Comparison of ENCODE assay signal across 10 cellular contexts in genomic region chr20:23161244-23161875, GRCh38.
DNase-seq lines count a peak whose midpoint lies in the region; ATAC-seq and TF ChIP-seq lines count a peak whose summit lies in the region.
"Had no signal": no experiment of that assay in that cellular context is flagged by ENCODE, and none has a peak within 500 bp of the region (broad histone marks: within the 10 kb centered on the region; RNA-seq: fewer than 3 reads in every experiment).

No MANE protein-coding gene starts in this region.

- BruUV-seq in PC-9 (replicated peaks; lab: Mats Ljungman, UMichigan) = no TSS peak

- no peaks in the 10 kb centered on the region for H3K9me2 ChIP-seq in PC-9 (ENCODE audit: insufficient read depth)

- peak; percentile 18 for DNase-seq in EH (ENCODE audit: low read depth)
- DNase-seq in HL-60 (ENCODE audit: low read depth in 1 of 2, low spot score in 1 of 2) = peak in 1 of 2 experiments; percentile 83
- DNase-seq in colonic mucosa = peak; percentile 17
- DNase-seq in naive thymus-derived CD4-positive, alpha-beta T cell = no peak
- no peak for DNase-seq in PC-9
- no peak for DNase-seq in stimulated activated naive B cell treated with anti-CD40 and anti-IgM and Interleukin-4, amounts not matched to agents 10 μg/mL and 1 μg/mL and 100 μg/mL, for 72 hours
- no peak for DNase-seq in occipital lobe (lab: John Stamatoyannopoulos, UW)
- no peak for DNase-seq in NK-92 treated with Interleukin-12 subunit alpha and Interleukin-12 subunit beta, amount 100 ng/mL, for 24 hours (lab: John Stamatoyannopoulos, UW)
- DNase-seq: activated B cell treated with CpG ODN at 0.5 μM for 24 hours; CD4-positive, alpha-beta T cell had no signal

- CTCF ChIA-PET in naive thymus-derived CD4-positive, alpha-beta T cell (lab: Charles Lee) = no interaction called here
- CTCF ChIA-PET in PC-9 (lab: Charles Lee) = no interaction called here

- H3K36me3 ChIP-seq in colonic mucosa (no peaks in the 10 kb centered on the region), PC-9 (ENCODE audit: low read depth) (no peaks in the 10 kb centered on the region)
- no peaks in the 10 kb centered on the region for H3K36me3 ChIP-seq in naive thymus-derived CD4-positive, alpha-beta T cell (ENCODE audit: control insufficient read depth in 2 of 3, insufficient read depth in 3 of 3, low read length in 3 of 3)

- peaks cover 12% of the 10 kb centered on the region; the same call in 1 of the 2 replicates for H3F3A ChIP-seq in PC-9 (ENCODE audit: insufficient read depth, low read depth)

- peak; percentile 51 for ATAC-seq in naive thymus-derived CD4-positive, alpha-beta T cell
- no peak for ATAC-seq in stimulated activated naive B cell treated with anti-CD40 and anti-IgM and Interleukin-4, amounts not matched to agents 10 μg/mL and 1 μg/mL and 100 μg/mL, for 72 hours (replicated peaks)

- H3K9me3 Mint-ChIP-seq in naive thymus-derived CD4-positive, alpha-beta T cell = no peaks in the 10 kb centered on the region
- no peaks in the 10 kb centered on the region for H3K9me3 Mint-ChIP-seq in stimulated activated naive B cell treated with anti-CD40 and anti-IgM and Interleukin-4, amounts not matched to agents 10 μg/mL and 1 μg/mL and 100 μg/mL, for 72 hours
- H3K9me3 Mint-ChIP-seq: activated B cell treated with CpG ODN at 0.5 μM for 24 hours; CD4-positive, alpha-beta T cell had no signal

- peaks cover 0 to 9% (median 3%) of the 10 kb centered on the region in 5 donors for H3K27me3 Mint-ChIP-seq in naive thymus-derived CD4-positive, alpha-beta T cell
- H3K27me3 Mint-ChIP-seq in stimulated activated naive B cell treated with anti-CD40 and anti-IgM and Interleukin-4, amounts not matched to agents 10 μg/mL and 1 μg/mL and 100 μg/mL, for 72 hours = peaks cover 0 to 4% of the 10 kb centered on the region in 2 donors
- H3K27me3 Mint-ChIP-seq: CD4-positive, alpha-beta T cell had no signal

- H3K4me3 Mint-ChIP-seq in naive thymus-derived CD4-positive, alpha-beta T cell = no peak overlapping the region
- no peak overlapping the region for H3K4me3 Mint-ChIP-seq in stimulated activated naive B cell treated with anti-CD40 and anti-IgM and Interleukin-4, amounts not matched to agents 10 μg/mL and 1 μg/mL and 100 μg/mL, for 72 hours
- H3K4me3 Mint-ChIP-seq: activated B cell treated with CpG ODN at 0.5 μM for 24 hours; CD4-positive, alpha-beta T cell had no signal

- no peak overlapping the region for H3K27ac Mint-ChIP-seq in naive thymus-derived CD4-positive, alpha-beta T cell
- no peak overlapping the region for H3K27ac Mint-ChIP-seq in stimulated activated naive B cell treated with anti-CD40 and anti-IgM and Interleukin-4, amounts not matched to agents 10 μg/mL and 1 μg/mL and 100 μg/mL, for 72 hours
- H3K27ac Mint-ChIP-seq: activated B cell treated with CpG ODN at 0.5 μM for 24 hours; CD4-positive, alpha-beta T cell had no signal

- intact Hi-C loops in colonic mucosa (cut with DNase I) (no loop called here), PC-9 (cut with micrococcal nuclease; ENCODE audit: unreplicated experiment) (no loop called here)
- intact Hi-C loops in naive thymus-derived CD4-positive, alpha-beta T cell (cut with micrococcal nuclease) = no loop called here

- H2AFZ ChIP-seq in PC-9 = no peak overlapping the region

- peaks cover 0 to 32% (median 9%) of the 10 kb centered on the region in 7 donors for H3K4me1 Mint-ChIP-seq in naive thymus-derived CD4-positive, alpha-beta T cell
- no peaks in the 10 kb centered on the region for H3K4me1 Mint-ChIP-seq in stimulated activated naive B cell treated with anti-CD40 and anti-IgM and Interleukin-4, amounts not matched to agents 10 μg/mL and 1 μg/mL and 100 μg/mL, for 72 hours
- H3K4me1 Mint-ChIP-seq: activated B cell treated with CpG ODN at 0.5 μM for 24 hours had no signal

- H3K4me1 ChIP-seq in colonic mucosa (peaks cover 24% of the 10 kb centered on the region), PC-9 (replicated peaks; ENCODE audit: insufficient read depth) (peaks cover 40% of the 10 kb centered on the region)
- no peaks in the 10 kb centered on the region for H3K4me1 ChIP-seq in naive thymus-derived CD4-positive, alpha-beta T cell (ENCODE audit: control insufficient read depth in 2 of 2, insufficient read depth in 2 of 2, low read length in 2 of 2)

- H3K9me3 ChIP-seq in colonic mucosa (no peaks in the 10 kb centered on the region), PC-9 (ENCODE audit: insufficient read depth, low read depth) (no peaks in the 10 kb centered on the region)
- H3K9me3 ChIP-seq in naive thymus-derived CD4-positive, alpha-beta T cell (ENCODE audit: control insufficient read depth in 2 of 3, low read length in 3 of 3) = no peaks in the 10 kb centered on the region

- no peak overlapping the region for H3K4me2 ChIP-seq in PC-9

- H3K4me3 ChIP-seq in HL-60 (replicated peaks; ENCODE audit: insufficient read depth, low read length) = no peak overlapping the region
- H3K4me3 ChIP-seq in colonic mucosa = no peak overlapping the region
- no peak overlapping the region for H3K4me3 ChIP-seq in naive thymus-derived CD4-positive, alpha-beta T cell (ENCODE audit: low read length)
- H3K4me3 ChIP-seq in PC-9 = no peak overlapping the region

- no peaks in the 10 kb centered on the region for H4K20me1 ChIP-seq in PC-9 (ENCODE audit: insufficient read depth)

- no peaks in the 10 kb centered on the region for H3K36me3 Mint-ChIP-seq in naive thymus-derived CD4-positive, alpha-beta T cell
- H3K36me3 Mint-ChIP-seq in stimulated activated naive B cell treated with anti-CD40 and anti-IgM and Interleukin-4, amounts not matched to agents 10 μg/mL and 1 μg/mL and 100 μg/mL, for 72 hours = no peaks in the 10 kb centered on the region

- peak overlapping the region; percentile 71 for H3K27ac ChIP-seq in HL-60 (replicated peaks)
- no peak overlapping the region for H3K27ac ChIP-seq in colonic mucosa
- no peak overlapping the region for H3K27ac ChIP-seq in naive thymus-derived CD4-positive, alpha-beta T cell (ENCODE audit: low read depth, low read length)
- H3K27ac ChIP-seq in PC-9 = no peak overlapping the region

- H3K79me2 ChIP-seq in PC-9 (ENCODE audit: low read depth) = no peaks in the 10 kb centered on the region

- peak overlapping the region in 1 of 2 donors; percentile 16 for H3K9ac ChIP-seq in colonic mucosa (ENCODE audit: low read depth in 2 of 2, low read length in 2 of 2)

- no peaks in the 10 kb centered on the region for H3K27me3 ChIP-seq in HL-60 (ENCODE audit: insufficient read depth, poor library complexity, severe bottlenecking)
- H3K27me3 ChIP-seq in colonic mucosa = no peaks in the 10 kb centered on the region
- H3K27me3 ChIP-seq in naive thymus-derived CD4-positive, alpha-beta T cell (ENCODE audit: control insufficient read depth in 2 of 2, insufficient read depth in 2 of 2, low read length in 2 of 2) = no peaks in the 10 kb centered on the region
- no peaks in the 10 kb centered on the region for H3K27me3 ChIP-seq in PC-9 (ENCODE audit: insufficient read depth, low read depth)

- POLR2A ChIA-PET in naive thymus-derived CD4-positive, alpha-beta T cell (lab: Charles Lee) = no interaction called here
- POLR2A ChIA-PET in PC-9 (lab: Charles Lee; ENCODE audit: unreplicated experiment) = no interaction called here

- TF ChIP-seq CTCF in HL-60 (IDR thresholded peaks at IDR 0.05; ENCODE audit: insufficient read depth, low read length) (no peak), colonic mucosa (IDR thresholded peaks at IDR 0.05) (no peak), PC-9 (conservative IDR thresholded peaks at IDR 0.05) (no peak)

Comparison
In these comparisons a context has a peak if more than half of its experiments do, and no peak if none do; other contexts are left out.
1. DNase-seq: peak in EH (single experiment) and colonic mucosa (single experiment); none in naive thymus-derived CD4-positive, alpha-beta T cell (0 of 9), PC-9 (0 of 2), stimulated activated naive B cell treated with anti-CD40 and anti-IgM and Interleukin-4, amounts not matched to agents 10 μg/mL and 1 μg/mL and 100 μg/mL, for 72 hours (single experiment), occipital lobe (single experiment) and NK-92 treated with Interleukin-12 subunit alpha and Interleukin-12 subunit beta, amount 100 ng/mL, for 24 hours (single experiment).